In genomic region chr4:44422912-44423311, GRCh38 we compare ENCODE assay signal across 6 cellular contexts. TPM values are rescaled to one million over a fixed set of nuclear protein-coding genes. Genes with fewer than 3 reads are reported as not detected.
"Had no signal": no experiment of that assay in that cellular context is flagged by ENCODE, and none has a peak within 500 bp of the region (broad histone marks: within the 10 kb centered on the region; RNA-seq: fewer than 3 reads in every experiment).

No MANE protein-coding gene starts in this region.

- DNase-seq: H9, HCEC 1CT, IMR-90 had no signal

- ATAC-seq: GM23338, K562 had no signal

- H3K4me3 ChIP-seq: GM23338, K562 had no signal

RNA-seq across cellular contexts. Expression of gene KCTD8, which starts 25.7 kb away (rescaled TPM):
- total RNA-seq: HT-29, IMR-90, K562 had no signal
